9 cellular contexts compared by ENCODE assay signal in genomic region chr6:144931172-144932035, GRCh38.
DNase-seq lines count a peak whose midpoint lies in the region; ATAC-seq and TF ChIP-seq lines count a peak whose summit lies in the region.
"Had no signal": no experiment of that assay in that cellular context is flagged by ENCODE, and none has a peak within 500 bp of the region (broad histone marks: within the 10 kb centered on the region; RNA-seq: fewer than 3 reads in every experiment).

No MANE protein-coding gene starts in this region.

- peak; percentile 78 for TF ChIP-seq CTCF in H9 (conservative IDR thresholded peaks at IDR 0.05)

- H3K4me2 ChIP-seq in H9 (ENCODE audit: insufficient read depth, insufficient read length, low read length), result no peak overlapping the region

- H4K8ac ChIP-seq in H9 (replicated peaks; ENCODE audit: insufficient read length, low read depth, low read length), result no peak overlapping the region

- H2AFZ ChIP-seq in H9 (ENCODE audit: low read length), result no peak overlapping the region

- no peak overlapping the region for H3K4me3 Mint-ChIP-seq in H9
- H3K4me3 Mint-ChIP-seq in activated naive CD8-positive, alpha-beta T cell treated with anti-CD3 and anti-CD28 coated beads for 36 hours, result no peak overlapping the region
- H3K4me3 Mint-ChIP-seq: activated naive CD4-positive, alpha-beta T cell treated with anti-CD3 and anti-CD28 coated beads, Interleukin-2, amount 50 U/mL, for 24 hours had no signal

- no peak overlapping the region for H3K9ac ChIP-seq in H9 (ENCODE audit: extremely low read depth, insufficient read length, low read length)

- no peaks in the 10 kb centered on the region for H3K9me3 ChIP-seq in H9 (ENCODE audit: control insufficient read depth, low read depth, low read length)

- H4K5ac ChIP-seq in H9 (ENCODE audit: insufficient read length, low read depth, low read length), result no peak overlapping the region

- no peak for ATAC-seq in HG03571 (IDR thresholded peaks at IDR 0.05; ENCODE audit: unreplicated experiment)

- H4K20me1 ChIP-seq in H9 (ENCODE audit: control insufficient read depth, insufficient read depth, insufficient read length), result no peaks in the 10 kb centered on the region

- no peak overlapping the region for H2AK5ac ChIP-seq in H9 (ENCODE audit: insufficient read length, low read length)

- no peak overlapping the region for H2BK20ac ChIP-seq in H9 (ENCODE audit: low read depth, low read length, poor library complexity, severe bottlenecking)

- no peaks in the 10 kb centered on the region for H3K79me1 ChIP-seq in H9 (ENCODE audit: insufficient read depth, low read depth, low read length, poor library complexity, severe bottlenecking)

- no peak overlapping the region for H2BK120ac ChIP-seq in H9 (ENCODE audit: low read depth, low read length, poor library complexity, severe bottlenecking)

- H2BK5ac ChIP-seq in H9 (ENCODE audit: insufficient read length, low read length), result no peak overlapping the region

- no peak overlapping the region for H3K56ac ChIP-seq in H9 (ENCODE audit: insufficient read length, low read depth, low read length)

- H3K27me3 ChIP-seq in H9 (ENCODE audit: insufficient read depth, low read length), result no peaks in the 10 kb centered on the region

- no peak overlapping the region for H3K14ac ChIP-seq in H9 (ENCODE audit: insufficient read depth, low read length)

- no peak overlapping the region for H3K27ac ChIP-seq in H9 (ENCODE audit: insufficient read length, low read depth, low read length)

- no peaks in the 10 kb centered on the region for H3K27me3 Mint-ChIP-seq in H9 (ENCODE audit: low read depth)
- H3K27me3 Mint-ChIP-seq in activated naive CD8-positive, alpha-beta T cell treated with anti-CD3 and anti-CD28 coated beads for 36 hours, result no peaks in the 10 kb centered on the region

- no peak overlapping the region for H3K23ac ChIP-seq in H9 (ENCODE audit: insufficient read length, low read depth, low read length)

- no peak overlapping the region for H2BK12ac ChIP-seq in H9 (ENCODE audit: insufficient read length, low read depth, low read length)

- H3K9me3 Mint-ChIP-seq in H9, result peaks cover 7 to 9% of the 10 kb centered on the region in 2 experiments; a peak in 4 of 5 replicates
- H3K9me3 Mint-ChIP-seq in activated naive CD8-positive, alpha-beta T cell treated with anti-CD3 and anti-CD28 coated beads for 36 hours, result peaks cover 6% of the 10 kb centered on the region

- H3T11ph ChIP-seq in H9 (ENCODE audit: low read length), result no peak overlapping the region

- DNase-seq in NCI-H524 (lab: John Stamatoyannopoulos, UW), result peak; percentile 44 to 68
- no peak for DNase-seq in NCI-H524 treated with DMSO at 0.1 percent for 48 hours (lab: John Stamatoyannopoulos, UW)
- peak; percentile 39 for DNase-seq in H9
- peak; percentile 35 for DNase-seq in NCI-H2107 treated with DMSO at 0.1 percent for 48 hours (lab: John Stamatoyannopoulos, UW; ENCODE audit: unreplicated experiment)
- DNase-seq in activated naive CD8-positive, alpha-beta T cell treated with anti-CD3 and anti-CD28 coated beads for 36 hours, result peak; percentile 9
- DNase-seq in inferior parietal cortex (ENCODE audit: extremely low spot score), result peak; percentile 27
- DNase-seq in stimulated activated CD4-positive, alpha-beta T cell treated with anti-CD3 and anti-CD28 coated beads, TNF-alpha, amount 100 ng/mL, for 24 hours (ENCODE audit: low read depth in 3 of 3), result peak in 2 of 3 experiments; percentile 4 to 17

- no peak overlapping the region for H2BK15ac ChIP-seq in H9 (ENCODE audit: low read depth, low read length)

- no peak overlapping the region for H3K27ac Mint-ChIP-seq in H9
- no peak overlapping the region for H3K27ac Mint-ChIP-seq in activated naive CD8-positive, alpha-beta T cell treated with anti-CD3 and anti-CD28 coated beads for 36 hours
- H3K27ac Mint-ChIP-seq: activated naive CD4-positive, alpha-beta T cell treated with anti-CD3 and anti-CD28 coated beads, Interleukin-2, amount 50 U/mL, for 24 hours had no signal

- no peak overlapping the region for H3K4ac ChIP-seq in H9 (ENCODE audit: low read depth, low read length)

- H3K4me1 ChIP-seq in H9 (ENCODE audit: insufficient read depth, low read length), result no peaks in the 10 kb centered on the region

- H4K91ac ChIP-seq in H9 (ENCODE audit: insufficient read length, low read depth, low read length), result no peak overlapping the region

- H3K79me2 ChIP-seq in H9 (ENCODE audit: insufficient read depth, low read length), result no peaks in the 10 kb centered on the region

- H3K36me3 Mint-ChIP-seq in H9 (ENCODE audit: insufficient read depth in 1 of 3, low read depth in 3 of 3), result peaks cover 0 to 12% (median 8%) of the 10 kb centered on the region in 3 experiments; a peak in 5 of 7 replicates
- H3K36me3 Mint-ChIP-seq in activated naive CD8-positive, alpha-beta T cell treated with anti-CD3 and anti-CD28 coated beads for 36 hours, result no peaks in the 10 kb centered on the region

- H3K18ac ChIP-seq in H9 (ENCODE audit: insufficient read length, low read depth, low read length), result no peak overlapping the region

- H3K23me2 ChIP-seq in H9 (ENCODE audit: insufficient read length, low read depth, low read length, poor library complexity, severe bottlenecking), result no peaks in the 10 kb centered on the region

- WGBS in H9 (ENCODE audit: extremely low coverage, insufficient read length, low lambda C conversion rate), result no CpG with 5 or more reads among the region's 6 CpGs

- H3K4me1 Mint-ChIP-seq in H9, result peaks cover 4 to 5% of the 10 kb centered on the region in 2 experiments; a peak in 3 of 4 replicates
- peaks cover 2% of the 10 kb centered on the region for H3K4me1 Mint-ChIP-seq in activated naive CD8-positive, alpha-beta T cell treated with anti-CD3 and anti-CD28 coated beads for 36 hours
- H3K4me1 Mint-ChIP-seq: activated naive CD4-positive, alpha-beta T cell treated with anti-CD3 and anti-CD28 coated beads, Interleukin-2, amount 50 U/mL, for 24 hours had no signal
